ENCODE assay signal across 12 cellular contexts in the genomic region with DNA sequence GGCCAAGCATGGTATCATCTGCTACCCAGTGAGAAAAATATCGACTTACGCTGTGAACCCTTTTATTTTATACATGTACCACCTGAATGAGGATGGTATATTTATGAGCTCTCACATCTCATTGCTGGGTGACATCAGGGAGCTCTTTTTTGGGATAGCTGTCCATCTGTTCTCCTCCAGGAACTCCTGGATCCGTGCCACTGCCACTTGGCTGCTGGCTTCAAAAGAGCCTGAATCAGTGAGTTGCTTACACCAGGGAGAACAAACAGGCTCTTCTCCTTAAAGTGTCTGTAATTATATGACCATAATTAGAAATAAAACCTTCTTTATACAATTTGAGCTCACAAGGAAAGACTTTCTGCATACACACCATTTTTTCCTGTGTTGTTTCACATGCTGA.
DNase-seq lines count a peak whose midpoint lies in the region; ATAC-seq and TF ChIP-seq lines count a peak whose summit lies in the region.
"Had no signal": no experiment of that assay in that cellular context is flagged by ENCODE, and none has a peak within 500 bp of the region (broad histone marks: within the 10 kb centered on the region; RNA-seq: fewer than 3 reads in every experiment).

No MANE protein-coding gene starts in this region.

- no peaks in the 10 kb centered on the region for H3K36me3 ChIP-seq in esophagus squamous epithelium
- H3K36me3 ChIP-seq: BLaER1, brain microvascular endothelial cell had no signal

- peaks cover 5% of the 10 kb centered on the region for H3K36me3 Mint-ChIP-seq in nephron progenitor cell (ENCODE audit: low read depth)
- H3K36me3 Mint-ChIP-seq in activated naive CD8-positive, alpha-beta T cell treated with anti-CD3 and anti-CD28 coated beads, Interleukin-2, amount 50 U/mL, for 24 hours (ENCODE audit: low read depth) = peaks cover 2% of the 10 kb centered on the region
- peaks cover 0 to 11% (median 7%) of the 10 kb centered on the region in 3 donors for H3K36me3 Mint-ChIP-seq in naive thymus-derived CD8-positive, alpha-beta T cell

- 88 to 90% methylated on average over 3 of the region's 3 CpGs for WGBS in esophagus squamous epithelium, 2 donors

- ATAC-seq in activated naive CD8-positive, alpha-beta T cell treated with anti-CD3 and anti-CD28 coated beads, Interleukin-2, amount 50 U/mL, for 24 hours = no peak
- ATAC-seq in HG03342 (IDR thresholded peaks at IDR 0.05; ENCODE audit: unreplicated experiment) (no peak), GM21528 (IDR thresholded peaks at IDR 0.05; ENCODE audit: low FRiP score, unreplicated experiment) (no peak)
- ATAC-seq in naive thymus-derived CD8-positive, alpha-beta T cell = no peak

- H3K27me3 ChIP-seq in esophagus squamous epithelium = no peaks in the 10 kb centered on the region
- H3K27me3 ChIP-seq: BLaER1, brain microvascular endothelial cell had no signal

- TF ChIP-seq CTCF in esophagus squamous epithelium (IDR thresholded peaks at IDR 0.05) (no peak), nephron progenitor cell (IDR thresholded peaks at IDR 0.05) (no peak)

- intact Hi-C loops in esophagus squamous epithelium (cut with DNase I) = no loop called here

- no peaks in the 10 kb centered on the region for H3K9me3 ChIP-seq in esophagus squamous epithelium
- H3K9me3 ChIP-seq: BLaER1 had no signal

- peaks cover 30% of the 10 kb centered on the region for H3K4me1 Mint-ChIP-seq in nephron progenitor cell
- H3K4me1 Mint-ChIP-seq in activated naive CD8-positive, alpha-beta T cell treated with anti-CD3 and anti-CD28 coated beads, Interleukin-2, amount 50 U/mL, for 24 hours = peaks cover 14% of the 10 kb centered on the region
- H3K4me1 Mint-ChIP-seq in naive thymus-derived CD8-positive, alpha-beta T cell = peaks cover 26 to 48% (median 42%) of the 10 kb centered on the region in 4 donors

- TF ChIP-seq POLR2A in esophagus squamous epithelium (IDR thresholded peaks at IDR 0.05) = no peak

- H3K9me3 Mint-ChIP-seq in nephron progenitor cell = no peaks in the 10 kb centered on the region
- H3K9me3 Mint-ChIP-seq in activated naive CD8-positive, alpha-beta T cell treated with anti-CD3 and anti-CD28 coated beads, Interleukin-2, amount 50 U/mL, for 24 hours = no peaks in the 10 kb centered on the region
- no peaks in the 10 kb centered on the region for H3K9me3 Mint-ChIP-seq in naive thymus-derived CD8-positive, alpha-beta T cell

- H3K4me3 Mint-ChIP-seq in nephron progenitor cell = no peak overlapping the region
- H3K4me3 Mint-ChIP-seq in activated naive CD8-positive, alpha-beta T cell treated with anti-CD3 and anti-CD28 coated beads, Interleukin-2, amount 50 U/mL, for 24 hours = no peak overlapping the region
- H3K4me3 Mint-ChIP-seq in naive thymus-derived CD8-positive, alpha-beta T cell = no peak overlapping the region

- POLR2A ChIA-PET in naive thymus-derived CD8-positive, alpha-beta T cell (lab: Charles Lee) = no interaction called here

- H3K27ac Mint-ChIP-seq in nephron progenitor cell = peak overlapping the region; percentile 41
- no peak overlapping the region for H3K27ac Mint-ChIP-seq in activated naive CD8-positive, alpha-beta T cell treated with anti-CD3 and anti-CD28 coated beads, Interleukin-2, amount 50 U/mL, for 24 hours
- no peak overlapping the region for H3K27ac Mint-ChIP-seq in naive thymus-derived CD8-positive, alpha-beta T cell

- peak; percentile 43 for DNase-seq in DMS153 treated with DMSO at 0.1 percent for 48 hours (lab: John Stamatoyannopoulos, UW; ENCODE audit: unreplicated experiment)
- DNase-seq in NCI-H2196 treated with DMSO at 0.1 percent for 48 hours (lab: John Stamatoyannopoulos, UW; ENCODE audit: unreplicated experiment) = peak; percentile 44
- DNase-seq in esophagus squamous epithelium (lab: John Stamatoyannopoulos, UW) = no peak
- no peak for DNase-seq in nephron progenitor cell
- DNase-seq in activated naive CD8-positive, alpha-beta T cell treated with anti-CD3 and anti-CD28 coated beads, Interleukin-2, amount 50 U/mL, for 24 hours = no peak
- DNase-seq in naive thymus-derived CD8-positive, alpha-beta T cell = no peak
- DNase-seq: brain microvascular endothelial cell, erythroblast had no signal

- no peak overlapping the region for H3K4me3 ChIP-seq in esophagus squamous epithelium
- H3K4me3 ChIP-seq: BLaER1 had no signal

- H3K27me3 Mint-ChIP-seq in nephron progenitor cell (ENCODE audit: low read depth, poor library complexity) = no peaks in the 10 kb centered on the region
- H3K27me3 Mint-ChIP-seq in activated naive CD8-positive, alpha-beta T cell treated with anti-CD3 and anti-CD28 coated beads, Interleukin-2, amount 50 U/mL, for 24 hours = no peaks in the 10 kb centered on the region
- H3K27me3 Mint-ChIP-seq in naive thymus-derived CD8-positive, alpha-beta T cell = no peaks in the 10 kb centered on the region

- peaks cover 8 to 82% (median 23%) of the 10 kb centered on the region in 3 donors for H3K4me1 ChIP-seq in esophagus squamous epithelium
- H3K4me1 ChIP-seq: BLaER1 had no signal

- peak overlapping the region in 3 of 4 donors; percentile 45 to 82 (median 65) for H3K27ac ChIP-seq in esophagus squamous epithelium
- H3K27ac ChIP-seq: BLaER1, brain microvascular endothelial cell, parathyroid adenoma had no signal

Comparison
In these comparisons a context has a peak if more than half of its experiments do, and no peak if none do; other contexts are left out.
1. DNase-seq: peak in DMS153 treated with DMSO at 0.1 percent for 48 hours (single experiment) and NCI-H2196 treated with DMSO at 0.1 percent for 48 hours (single experiment); none in esophagus squamous epithelium (single experiment), nephron progenitor cell (single experiment), activated naive CD8-positive, alpha-beta T cell treated with anti-CD3 and anti-CD28 coated beads, Interleukin-2, amount 50 U/mL, for 24 hours (single experiment) and naive thymus-derived CD8-positive, alpha-beta T cell (0 of 10).